Comparison of ENCODE assay signal across 8 cellular contexts in the genomic region with DNA sequence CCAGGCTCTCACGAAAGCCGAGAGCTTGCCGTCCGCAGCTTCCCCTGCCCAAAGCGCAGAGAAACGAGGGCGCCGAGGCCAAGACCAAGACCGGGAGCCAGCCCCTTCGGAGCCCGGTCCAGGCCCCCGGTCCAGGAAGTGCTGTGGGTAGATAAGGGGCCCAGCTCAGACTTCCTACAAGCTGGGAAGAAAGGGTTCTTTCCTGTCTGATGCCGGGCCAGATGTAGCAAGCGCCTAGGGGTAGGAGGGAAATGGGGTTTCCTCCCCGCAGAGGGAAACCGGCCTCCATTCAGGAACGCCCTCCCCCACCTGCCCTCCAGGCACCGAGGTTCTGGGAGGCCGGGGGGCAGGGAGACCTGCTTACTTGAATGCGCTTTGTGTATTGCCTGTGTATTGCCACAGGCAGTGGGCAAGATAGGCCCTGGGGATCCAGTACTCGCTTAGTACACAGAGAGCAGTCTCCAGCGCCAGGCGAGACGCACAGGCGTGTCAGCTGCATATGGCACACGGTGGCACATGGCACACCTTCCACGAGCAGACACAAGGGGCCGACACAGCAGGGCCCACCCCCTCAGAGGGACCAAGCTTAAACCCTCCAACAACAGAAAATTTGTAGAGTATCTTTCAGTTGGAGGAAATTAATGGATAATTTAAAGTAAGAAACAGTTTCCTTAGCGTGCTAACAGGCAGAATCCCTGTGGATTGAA. TPM values are rescaled to one million over a fixed set of nuclear protein-coding genes. Genes with fewer than 3 reads are reported as not detected.
DNase-seq lines count a peak whose midpoint lies in the region; TF ChIP-seq lines count a peak whose summit lies in the region.

No MANE protein-coding gene starts in this region.

- H3K9me3 ChIP-seq in muscle layer of colon (ENCODE audit: low read length) (no peaks in the 10 kb centered on the region), tibial artery (no peaks in the 10 kb centered on the region)

- H3K4me1 ChIP-seq in muscle layer of colon (ENCODE audit: insufficient read depth, low read length) (peaks cover 12% of the 10 kb centered on the region), tibial artery (peaks cover 0 to 33% (median 13%) of the 10 kb centered on the region in 4 donors)

- H3K27me3 ChIP-seq in muscle layer of colon (ENCODE audit: control insufficient read depth in 1 of 2, insufficient read depth in 2 of 2, low read length in 2 of 2) (no peaks in the 10 kb centered on the region), tibial artery (peaks cover 0 to 5% of the 10 kb centered on the region in 2 donors)

- H3K36me3 ChIP-seq in muscle layer of colon (ENCODE audit: insufficient read depth, low read length), result no peaks in the 10 kb centered on the region
- no peaks in the 10 kb centered on the region for H3K36me3 ChIP-seq in tibial artery

- H3K4me3 ChIP-seq in muscle layer of colon (ENCODE audit: low read depth in 1 of 2, low read length in 2 of 2), result peak overlapping the region; percentile 55 to 77
- peak overlapping the region; percentile 61 to 65 for H3K4me3 ChIP-seq in tibial artery

- no peak overlapping the region for H3K9ac ChIP-seq in muscle layer of colon (ENCODE audit: low read length)

- H3K27ac ChIP-seq in muscle layer of colon (ENCODE audit: low read depth, low read length) (peak overlapping the region; percentile 19), tibial artery (peak overlapping the region; percentile 63 to 67)

- TF ChIP-seq CTCF in tibial artery (IDR thresholded peaks at IDR 0.05), result no peak

- DNase-seq in SIG-M5 treated with dmso at 0.1 percent for 504 hours (lab: John Stamatoyannopoulos, UW; ENCODE audit: unreplicated experiment) (peak; percentile 74), SIG-M5 (lab: John Stamatoyannopoulos, UW) (no peak), MV-4-11 (lab: John Stamatoyannopoulos, UW) (peak; percentile 57), ecto neural progenitor cell (ENCODE audit: low spot score) (peak; percentile 73), tibial artery (peak in 1 of 2 donors; percentile 48), occipital lobe (lab: John Stamatoyannopoulos, UW) (no peak)
- peak; percentile 47 to 54 for DNase-seq in activated CD4-positive, alpha-beta T cell treated with anti-CD3 and anti-CD28 coated beads for 4 hours

- intact Hi-C loops in tibial artery (cut with DNase I; ENCODE audit: low total_unique reads), result no loop called here

RNA-seq across cellular contexts. Expression of gene CYB561, which starts 1.0 kb away (rescaled TPM):
- total RNA-seq in occipital lobe, result 21.7 TPM

RNA-seq across cellular contexts. Expression of gene ACE, which starts 29.7 kb away (rescaled TPM):
- 5.3 TPM for total RNA-seq in occipital lobe

Comparison
In these comparisons a context has a peak if more than half of its experiments do, and no peak if none do; other contexts are left out.
1. DNase-seq: peak in SIG-M5 treated with dmso at 0.1 percent for 504 hours (single experiment), MV-4-11 (single experiment), activated CD4-positive, alpha-beta T cell treated with anti-CD3 and anti-CD28 coated beads for 4 hours (2 of 2) and ecto neural progenitor cell (single experiment); none in SIG-M5 (single experiment) and occipital lobe (single experiment).